14 cellular contexts compared by ENCODE assay signal in genomic region chr16:23026777-23027362, GRCh38.
DNase-seq lines count a peak whose midpoint lies in the region; ATAC-seq, FAIRE-seq and TF ChIP-seq lines count a peak whose summit lies in the region.
"Had no signal": no experiment of that assay in that cellular context is flagged by ENCODE, and none has a peak within 500 bp of the region (broad histone marks: within the 10 kb centered on the region; RNA-seq: fewer than 3 reads in every experiment).

No MANE protein-coding gene starts in this region.

- no peak overlapping the region for H3K27ac Mint-ChIP-seq in activated naive CD4-positive, alpha-beta T cell treated with anti-CD3 and anti-CD28 coated beads, Interleukin-2, amount 10 ng/mL, durations not matched to agents 7 days and 5 days
- H3K27ac Mint-ChIP-seq: stimulated activated memory B cell treated with anti-CD40 and anti-IgM and Interleukin-4, amounts not matched to agents 10 μg/mL and 1 μg/mL and 100 μg/mL, for 72 hours had no signal

- no peak for TF ChIP-seq CTCF in RWPE2 (IDR thresholded peaks at IDR 0.05; ENCODE audit: poor library complexity, severe bottlenecking)
- no peak for TF ChIP-seq CTCF in foreskin keratinocyte (conservative IDR thresholded peaks at IDR 0.05)

- CTCF ChIA-PET in activated naive CD4-positive, alpha-beta T cell treated with anti-CD3 and anti-CD28 coated beads, Interleukin-2, amount 10 ng/mL, durations not matched to agents 7 days and 5 days (lab: Charles Lee): no interaction called here

- H3K9me3 ChIP-seq in RWPE2 (ENCODE audit: severe bottlenecking): no peaks in the 10 kb centered on the region
- H3K9me3 ChIP-seq: BLaER1 treated with 17β-estradiol and CSF1 and Interleukin-3, amounts not matched to agents 10 nM and 100 nM had no signal

- DNase-seq in activated naive CD4-positive, alpha-beta T cell treated with anti-CD3 and anti-CD28 coated beads, Interleukin-2, amount 10 ng/mL, durations not matched to agents 7 days and 5 days: peak; percentile 34
- DNase-seq in activated naive CD4-positive, alpha-beta T cell treated with anti-CD3 and anti-CD28 coated beads, Interleukin-2, amount 50 U/mL, for 16 hours: no peak
- DNase-seq in RWPE2 (ENCODE audit: low spot score) (no peak), foreskin keratinocyte (peak; percentile 12 to 36), urothelium cell line (ENCODE audit: low spot score) (peak; percentile 39), middle frontal gyrus (ENCODE audit: extremely low spot score, low spot score) (no peak), NCI-H774 (lab: John Stamatoyannopoulos, UW) (no peak)
- DNase-seq: activated CD8-positive, alpha-beta memory T cell treated with anti-CD3 and anti-CD28 coated beads for 24 hours had no signal

- H3K27me3 ChIP-seq in RWPE2 (ENCODE audit: insufficient read depth, poor library complexity, severe bottlenecking) (no peaks in the 10 kb centered on the region), foreskin keratinocyte (peaks cover 15% of the 10 kb centered on the region)
- H3K27me3 ChIP-seq: BLaER1 treated with 17β-estradiol and CSF1 and Interleukin-3, amounts not matched to agents 10 nM and 100 nM had no signal

- H3K27me3 Mint-ChIP-seq in activated naive CD4-positive, alpha-beta T cell treated with anti-CD3 and anti-CD28 coated beads, Interleukin-2, amount 10 ng/mL, durations not matched to agents 7 days and 5 days: peaks cover 14% of the 10 kb centered on the region

- no peak overlapping the region for H3K4me3 ChIP-seq in RWPE2 (ENCODE audit: severe bottlenecking)
- H3K4me3 ChIP-seq: BLaER1 treated with 17β-estradiol and CSF1 and Interleukin-3, amounts not matched to agents 10 nM and 100 nM; PC-9 had no signal

- H3K36me3 ChIP-seq in RWPE2 (ENCODE audit: low read depth): no peaks in the 10 kb centered on the region
- H3K36me3 ChIP-seq: BLaER1 treated with 17β-estradiol and CSF1 and Interleukin-3, amounts not matched to agents 10 nM and 100 nM had no signal

- no peak overlapping the region for H3K27ac ChIP-seq in RWPE2 (ENCODE audit: poor library complexity, severe bottlenecking)
- H3K27ac ChIP-seq in foreskin keratinocyte: no peak overlapping the region
- H3K27ac ChIP-seq: BLaER1 treated with 17β-estradiol and CSF1 and Interleukin-3, amounts not matched to agents 10 nM and 100 nM; PC-9 had no signal

- H3K4me1 Mint-ChIP-seq in activated naive CD4-positive, alpha-beta T cell treated with anti-CD3 and anti-CD28 coated beads, Interleukin-2, amount 10 ng/mL, durations not matched to agents 7 days and 5 days: no peaks in the 10 kb centered on the region
- H3K4me1 Mint-ChIP-seq: stimulated activated memory B cell treated with anti-CD40 and anti-IgM and Interleukin-4, amounts not matched to agents 10 μg/mL and 1 μg/mL and 100 μg/mL, for 72 hours had no signal

- no peak for FAIRE-seq in urothelium cell line (lab: Jason Lieb, UNC)
- FAIRE-seq: GM18507, islet of Langerhans had no signal

- no peak overlapping the region for H3K4me3 Mint-ChIP-seq in activated naive CD4-positive, alpha-beta T cell treated with anti-CD3 and anti-CD28 coated beads, Interleukin-2, amount 10 ng/mL, durations not matched to agents 7 days and 5 days
- H3K4me3 Mint-ChIP-seq: stimulated activated memory B cell treated with anti-CD40 and anti-IgM and Interleukin-4, amounts not matched to agents 10 μg/mL and 1 μg/mL and 100 μg/mL, for 72 hours had no signal

- H3K9me3 Mint-ChIP-seq in activated naive CD4-positive, alpha-beta T cell treated with anti-CD3 and anti-CD28 coated beads, Interleukin-2, amount 10 ng/mL, durations not matched to agents 7 days and 5 days: no peaks in the 10 kb centered on the region
- H3K9me3 Mint-ChIP-seq: stimulated activated memory B cell treated with anti-CD40 and anti-IgM and Interleukin-4, amounts not matched to agents 10 μg/mL and 1 μg/mL and 100 μg/mL, for 72 hours had no signal

- no peaks in the 10 kb centered on the region for H3K36me3 Mint-ChIP-seq in activated naive CD4-positive, alpha-beta T cell treated with anti-CD3 and anti-CD28 coated beads, Interleukin-2, amount 10 ng/mL, durations not matched to agents 7 days and 5 days
- H3K36me3 Mint-ChIP-seq: stimulated activated memory B cell treated with anti-CD40 and anti-IgM and Interleukin-4, amounts not matched to agents 10 μg/mL and 1 μg/mL and 100 μg/mL, for 72 hours had no signal

- ATAC-seq in RWPE2 (ENCODE audit: low read depth): peak; percentile 53; the same call in 1 of the 3 replicates
- peak; percentile 42 for ATAC-seq in foreskin keratinocyte
- ATAC-seq in HG03520 (IDR thresholded peaks at IDR 0.05; ENCODE audit: unreplicated experiment): no peak
- ATAC-seq: stimulated activated memory B cell treated with anti-CD40 and anti-IgM and Interleukin-4, amounts not matched to agents 10 μg/mL and 1 μg/mL and 100 μg/mL, for 72 hours had no signal

- H3K4me1 ChIP-seq in RWPE2 (ENCODE audit: insufficient read depth, poor library complexity, severe bottlenecking) (no peaks in the 10 kb centered on the region), foreskin keratinocyte (no peaks in the 10 kb centered on the region)
- H3K4me1 ChIP-seq: BLaER1 treated with 17β-estradiol and CSF1 and Interleukin-3, amounts not matched to agents 10 nM and 100 nM had no signal

Comparison
In these comparisons a context has a peak if more than half of its experiments do, and no peak if none do; other contexts are left out.
1. DNase-seq: peak in activated naive CD4-positive, alpha-beta T cell treated with anti-CD3 and anti-CD28 coated beads, Interleukin-2, amount 10 ng/mL, durations not matched to agents 7 days and 5 days (single experiment), foreskin keratinocyte (2 of 2) and urothelium cell line (single experiment); none in activated naive CD4-positive, alpha-beta T cell treated with anti-CD3 and anti-CD28 coated beads, Interleukin-2, amount 50 U/mL, for 16 hours (single experiment), RWPE2 (single experiment), middle frontal gyrus (single experiment) and NCI-H774 (single experiment).